ENCODE assay signal across 17 cellular contexts in the genomic region with DNA sequence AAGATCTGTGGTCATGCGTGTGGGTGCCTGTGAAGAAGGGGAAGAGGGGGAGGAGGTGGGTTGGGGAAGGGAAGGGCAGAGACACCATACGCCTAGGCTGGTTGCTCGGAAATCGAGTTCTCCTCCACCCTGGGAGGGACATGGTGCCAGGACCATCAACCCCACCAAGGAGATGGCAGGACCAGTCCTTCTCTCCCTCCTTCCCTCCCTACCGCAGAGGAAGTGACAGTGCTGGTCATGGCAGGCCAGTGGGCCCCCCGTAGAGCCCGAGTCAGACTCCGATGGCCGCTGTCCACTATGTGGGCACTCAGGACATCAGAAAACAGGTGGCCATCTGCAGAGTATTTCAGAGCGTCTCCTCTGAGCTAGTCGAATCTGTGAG.
A peak's percentile ranks its signal among the peaks of the same experiment; 100 is the strongest.
DNase-seq lines count a peak whose midpoint lies in the region; ATAC-seq and TF ChIP-seq lines count a peak whose summit lies in the region.
"Had no signal": no experiment of that assay in that cellular context is flagged by ENCODE, and none has a peak within 500 bp of the region (broad histone marks: within the 10 kb centered on the region; RNA-seq: fewer than 3 reads in every experiment).

No MANE protein-coding gene starts in this region.

- no peaks in the 10 kb centered on the region for H3F3A ChIP-seq in SK-N-SH (replicated peaks; ENCODE audit: insufficient read depth)

- TF ChIP-seq RAD21 in SK-N-SH (IDR thresholded peaks at IDR 0.05; ENCODE audit: low read length) = no peak

- H2AK5ac ChIP-seq in H9 (ENCODE audit: insufficient read length, low read length) = no peak overlapping the region

- H3K27ac ChIP-seq in SK-N-SH (ENCODE audit: low read depth in 2 of 2, low read length in 1 of 2) (no peak overlapping the region), H9 (ENCODE audit: insufficient read length, low read depth, low read length) (no peak overlapping the region), lung (ENCODE audit: low read depth in 1 of 2, low read length in 1 of 2) (no peak overlapping the region), spleen (no peak overlapping the region)
- H3K27ac ChIP-seq: 22Rv1, BLaER1 had no signal

- TF ChIP-seq CTCF in SK-N-SH (IDR thresholded peaks at IDR 0.05) (no peak), H9 (conservative IDR thresholded peaks at IDR 0.05) (no peak), lung (IDR thresholded peaks at IDR 0.05; ENCODE audit: control extremely low read depth, extremely low read depth) (no peak), spleen (IDR thresholded peaks at IDR 0.05 in 8 of 11, conservative IDR thresholded peaks at IDR 0.05 in 3 of 11) (no peak)

- H2BK15ac ChIP-seq in H9 (ENCODE audit: low read depth, low read length) = no peak overlapping the region

- no peak overlapping the region for H3K56ac ChIP-seq in H9 (ENCODE audit: insufficient read length, low read depth, low read length)

- no peak overlapping the region; the same call in 1 of the 2 replicates for H3K14ac ChIP-seq in H9 (ENCODE audit: insufficient read depth, low read length)

- no peak for ATAC-seq in SK-N-SH treated with all-trans-retinoic acid at 6 μM for 48 hours
- no peak for ATAC-seq in lung (ENCODE audit: insufficient read depth, low FRiP score)
- no peak for ATAC-seq in HG03045 (IDR thresholded peaks at IDR 0.05; ENCODE audit: unreplicated experiment)
- ATAC-seq: GM23338 had no signal

- TF ChIP-seq POLR2A in spleen (IDR thresholded peaks at IDR 0.05) = no peak

- H3K23me2 ChIP-seq in H9 (ENCODE audit: insufficient read length, low read depth, low read length, poor library complexity, severe bottlenecking) = no peaks in the 10 kb centered on the region

- no peaks in the 10 kb centered on the region for H3K9me2 ChIP-seq in SK-N-SH

- CTCF ChIA-PET in SK-N-SH (lab: Yijun Ruan, JAX) = interaction anchor here (0.9 kb wide), 1 partner anchor 15 kb away, joined by 3 read pairs; no protein-coding TSS in a partner anchor

- H2BK12ac ChIP-seq in H9 (ENCODE audit: insufficient read length, low read depth, low read length) = no peak overlapping the region

- no peak overlapping the region for H3K27ac Mint-ChIP-seq in H9
- H3K27ac Mint-ChIP-seq: GM23338 had no signal

- H3K27me3 ChIP-seq in SK-N-SH (ENCODE audit: insufficient read depth) (no peaks in the 10 kb centered on the region), H9 (ENCODE audit: insufficient read depth, low read length) (no peaks in the 10 kb centered on the region), lung (ENCODE audit: control insufficient read depth, insufficient read depth) (no peaks in the 10 kb centered on the region), spleen (replicated peaks in 1 of 7) (no peaks in the 10 kb centered on the region)
- H3K27me3 ChIP-seq: BLaER1 had no signal

- H3T11ph ChIP-seq in H9 (ENCODE audit: low read length) = no peak overlapping the region

- H4K20me1 ChIP-seq in SK-N-SH (ENCODE audit: insufficient read depth) = no peaks in the 10 kb centered on the region
- H4K20me1 ChIP-seq in H9 (ENCODE audit: control insufficient read depth, insufficient read depth, insufficient read length) = no peaks in the 10 kb centered on the region
- H4K20me1 ChIP-seq: BLaER1 had no signal

- H2BK5ac ChIP-seq in H9 (ENCODE audit: insufficient read length, low read length) = no peak overlapping the region

- H3K9ac ChIP-seq in SK-N-SH = no peak overlapping the region
- H3K9ac ChIP-seq in H9 (ENCODE audit: extremely low read depth, insufficient read length, low read length) = no peak overlapping the region
- H3K9ac ChIP-seq: BLaER1 had no signal

- no peak overlapping the region for H3K4ac ChIP-seq in H9 (ENCODE audit: low read depth, low read length)

- no peak overlapping the region for H3K4me3 ChIP-seq in SK-N-SH (ENCODE audit: low read depth in 2 of 2, low read length in 1 of 2)
- H3K4me3 ChIP-seq in lung = no peak overlapping the region
- no peak overlapping the region for H3K4me3 ChIP-seq in spleen
- H3K4me3 ChIP-seq: BLaER1, GM23338 had no signal

- DNase-seq in SK-N-SH = peak; percentile 1
- DNase-seq in H9 = peak; percentile 10
- peak; percentile 27 for DNase-seq in lung (ENCODE audit: low spot score)
- DNase-seq in spleen = peak; percentile 41
- DNase-seq in occipital lobe (lab: John Stamatoyannopoulos, UW) = no peak
- no peak for DNase-seq in effector CD8-positive, alpha-beta T cell (lab: John Stamatoyannopoulos, UW)
- DNase-seq: KBM-7, NCI-H1048, NCI-H146, NCI-H2107, NCI-H345, NCI-H69 had no signal

- peaks cover 0 to 4% (median 0%) of the 10 kb centered on the region in 3 experiments; a peak in 1 of 7 replicates for H3K36me3 Mint-ChIP-seq in H9 (ENCODE audit: insufficient read depth in 1 of 3, low read depth in 3 of 3)

- peaks cover 16 to 17% of the 10 kb centered on the region in 2 experiments for H3K4me1 Mint-ChIP-seq in H9

- H3K79me1 ChIP-seq in H9 (ENCODE audit: insufficient read depth, low read depth, low read length, poor library complexity, severe bottlenecking) = no peaks in the 10 kb centered on the region

- no peaks in the 10 kb centered on the region for H3K79me2 ChIP-seq in SK-N-SH (ENCODE audit: insufficient read depth)
- no peaks in the 10 kb centered on the region for H3K79me2 ChIP-seq in H9 (ENCODE audit: insufficient read depth, low read length)

- 51% methylated on average over 9 of the region's 11 CpGs for WGBS in SK-N-SH (ENCODE audit: low lambda C conversion rate)
- WGBS in H9 (ENCODE audit: extremely low coverage, insufficient read length, low lambda C conversion rate) = no CpG with 5 or more reads among the region's 11 CpGs
- WGBS in lung, 2 donors = 91 to 96% methylated on average over 11 of the region's 11 CpGs
- WGBS in spleen, 5 donors = 76 to 97% (median 87%) methylated on average over 11 of the region's 11 CpGs

- no peak overlapping the region for H3K4me3 Mint-ChIP-seq in H9
- H3K4me3 Mint-ChIP-seq: GM23338 had no signal

- intact Hi-C loops in spleen (cut with DNase I; ENCODE audit: low total_unique reads) = no loop called here

- H3K23ac ChIP-seq in H9 (ENCODE audit: insufficient read length, low read depth, low read length) = no peak overlapping the region

- H3K36me3 ChIP-seq in SK-N-SH (replicated peaks in 1 of 2; ENCODE audit: control insufficient read depth in 1 of 2, insufficient read depth in 2 of 2, low read length in 1 of 2) (no peaks in the 10 kb centered on the region), lung (ENCODE audit: control insufficient read depth in 2 of 2, insufficient read depth in 2 of 2, low read length in 2 of 2) (no peaks in the 10 kb centered on the region), spleen (no peaks in the 10 kb centered on the region)

- POLR2A ChIA-PET in SK-N-SH (lab: Yijun Ruan, JAX) = no interaction called here

- H3K9me3 Mint-ChIP-seq in H9 = peaks cover 0 to 2% of the 10 kb centered on the region in 2 experiments; a peak in 3 of 5 replicates

- no peak overlapping the region for H3K18ac ChIP-seq in H9 (ENCODE audit: insufficient read length, low read depth, low read length)

- TF ChIP-seq EP300 in SK-N-SH (IDR thresholded peaks at IDR 0.05; ENCODE audit: borderline replicate concordance in 1 of 2, low read depth in 1 of 2, low read length in 1 of 2) = no peak

- peaks cover 9% of the 10 kb centered on the region for H3K27me3 Mint-ChIP-seq in H9 (ENCODE audit: low read depth)

- no peak overlapping the region for H3K4me2 ChIP-seq in SK-N-SH
- H3K4me2 ChIP-seq in H9 (ENCODE audit: insufficient read depth, insufficient read length, low read length) = no peak overlapping the region
- H3K4me2 ChIP-seq: BLaER1, GM23338 had no signal

- H2BK120ac ChIP-seq in H9 (ENCODE audit: low read depth, low read length, poor library complexity, severe bottlenecking) = no peak overlapping the region

- H3K4me1 ChIP-seq in SK-N-SH (ENCODE audit: control insufficient read depth in 1 of 2, insufficient read depth in 2 of 2, low read depth in 1 of 2, low read length in 1 of 2) (peaks cover 0 to 16% of the 10 kb centered on the region in 2 experiments; a peak in 1 of 4 replicates), H9 (ENCODE audit: insufficient read depth, low read length) (peaks cover 2% of the 10 kb centered on the region; the same call in 1 of the 2 replicates), lung (ENCODE audit: control insufficient read depth in 2 of 2, insufficient read depth in 2 of 2, low read length in 2 of 2) (peaks cover 0 to 8% of the 10 kb centered on the region in 2 donors), spleen (peaks cover 0 to 23% (median 7%) of the 10 kb centered on the region in 6 donors)

- H4K8ac ChIP-seq in H9 (replicated peaks; ENCODE audit: insufficient read length, low read depth, low read length) = no peak overlapping the region

- H2BK20ac ChIP-seq in H9 (ENCODE audit: low read depth, low read length, poor library complexity, severe bottlenecking) = no peak overlapping the region

- H4K91ac ChIP-seq in H9 (ENCODE audit: insufficient read length, low read depth, low read length) = no peak overlapping the region

- H3K9me3 ChIP-seq in SK-N-SH (no peaks in the 10 kb centered on the region), H9 (ENCODE audit: control insufficient read depth, low read depth, low read length) (no peaks in the 10 kb centered on the region), lung (ENCODE audit: control insufficient read depth in 2 of 2, insufficient read depth in 1 of 2, low read length in 1 of 2) (peaks cover 0 to 10% of the 10 kb centered on the region in 2 donors), spleen (peaks cover 0 to 13% (median 10%) of the 10 kb centered on the region in 8 donors)

- no peak overlapping the region for H4K5ac ChIP-seq in H9 (ENCODE audit: insufficient read length, low read depth, low read length)

- H2AFZ ChIP-seq in SK-N-SH (ENCODE audit: low read depth) (no peak overlapping the region), H9 (ENCODE audit: low read length) (no peak overlapping the region)
- H2AFZ ChIP-seq: GM23338 had no signal

TF ChIP-seq in SK-N-SH, 30 proteins besides CTCF, POLR2A, EP300 and RAD21:
- TF ChIP-seq POLR2AphosphoS5 (IDR thresholded peaks at IDR 0.05; ENCODE audit: low read depth, low read length) = no peak
- TF ChIP-seq GABPA (IDR thresholded peaks at IDR 0.05; ENCODE audit: low read depth) = no peak
- no peak for TF ChIP-seq TAF1 (IDR thresholded peaks at IDR 0.05; ENCODE audit: borderline replicate concordance, low read depth, low read length)
- TF ChIP-seq CHD2 (IDR thresholded peaks at IDR 0.05; ENCODE audit: low read length, partially characterized antibody) = no peak
- TF ChIP-seq SIN3A (IDR thresholded peaks at IDR 0.05; ENCODE audit: borderline replicate concordance, low read depth, low read length) = no peak

TF ChIP-seq in SK-N-SH treated with all-trans-retinoic acid at 6 μM for 48 hours, 23 proteins besides CTCF, POLR2A, EP300 and RAD21:
- TF ChIP-seq CSDC2 (CRISPR knock-in tag; IDR thresholded peaks at IDR 0.05) (no peak), ESRRG (CRISPR knock-in tag; IDR thresholded peaks at IDR 0.05) (no peak), ZC3H10 (CRISPR knock-in tag; IDR thresholded peaks at IDR 0.05) (no peak), TCF4 (CRISPR knock-in tag; IDR thresholded peaks at IDR 0.05; ENCODE audit: borderline replicate concordance) (no peak), PPARA (CRISPR knock-in tag; IDR thresholded peaks at IDR 0.05; ENCODE audit: borderline replicate concordance) (no peak), TOX (CRISPR knock-in tag; IDR thresholded peaks at IDR 0.05; ENCODE audit: borderline replicate concordance) (no peak), ARNTL (CRISPR knock-in tag; IDR thresholded peaks at IDR 0.05; ENCODE audit: borderline replicate concordance, low read depth) (no peak)

Comparison
In these comparisons a context has a peak if more than half of its experiments do, and no peak if none do; other contexts are left out.
1. DNase-seq: peak in SK-N-SH (single experiment), H9 (single experiment), lung (single experiment) and spleen (single experiment); none in occipital lobe (single experiment) and effector CD8-positive, alpha-beta T cell (single experiment).